In genomic region chr16:54175169-54175551, GRCh38 we compare ENCODE assay signal across 20 cellular contexts.
DNase-seq lines count a peak whose midpoint lies in the region; FAIRE-seq and TF ChIP-seq lines count a peak whose summit lies in the region.
"Had no signal": no experiment of that assay in that cellular context is flagged by ENCODE, and none has a peak within 500 bp of the region (broad histone marks: within the 10 kb centered on the region; RNA-seq: fewer than 3 reads in every experiment).

No MANE protein-coding gene starts in this region.

- H3K9me3 ChIP-seq in Loucy (ENCODE audit: insufficient read depth, low read depth, low read length) (no peaks in the 10 kb centered on the region), osteoblast (ENCODE audit: low read depth, low read length) (no peaks in the 10 kb centered on the region), BE2C (no peaks in the 10 kb centered on the region)
- H3K9me3 ChIP-seq: esophagus squamous epithelium, uterus had no signal

- H3K4me1 ChIP-seq in Loucy (ENCODE audit: insufficient read depth, low read length, poor library complexity, severe bottlenecking) (no peaks in the 10 kb centered on the region), osteoblast (ENCODE audit: insufficient read depth, low read length) (peaks cover 12% of the 10 kb centered on the region), BE2C (peaks cover 26% of the 10 kb centered on the region)
- H3K4me1 ChIP-seq: uterus had no signal

- H3K4me3 ChIP-seq in Loucy (ENCODE audit: low read length, poor library complexity, severe bottlenecking) (no peak overlapping the region), bronchial epithelial cell (ENCODE audit: low read depth, low read length) (no peak overlapping the region), osteoblast (ENCODE audit: insufficient read depth, low read length) (no peak overlapping the region), BE2C (ENCODE audit: low read depth, low read length) (no peak overlapping the region)
- H3K4me3 ChIP-seq: uterus had no signal

- no peaks in the 10 kb centered on the region for H3K27me3 ChIP-seq in Loucy (ENCODE audit: insufficient read depth, low read length, poor library complexity, severe bottlenecking)
- H3K27me3 ChIP-seq in bronchial epithelial cell (ENCODE audit: control insufficient read depth, insufficient read depth, low read length), result no peaks in the 10 kb centered on the region
- H3K27me3 ChIP-seq in osteoblast (ENCODE audit: insufficient read depth, low read length), result peaks cover 6% of the 10 kb centered on the region
- H3K27me3 ChIP-seq in BE2C, result no peaks in the 10 kb centered on the region
- H3K27me3 ChIP-seq: uterus had no signal

- H3K4me2 ChIP-seq in Loucy (ENCODE audit: low read depth, low read length, poor library complexity, severe bottlenecking) (no peak overlapping the region), osteoblast (ENCODE audit: insufficient read depth, low read length) (peak overlapping the region; percentile 59)

- TF ChIP-seq CTCF in Loucy (conservative IDR thresholded peaks at IDR 0.05; ENCODE audit: low read length) (no peak), bronchial epithelial cell (IDR thresholded peaks at IDR 0.05; ENCODE audit: insufficient read depth, low read length, severe bottlenecking) (no peak), osteoblast (IDR thresholded peaks at IDR 0.05; ENCODE audit: extremely low read depth, low read depth, low read length) (no peak), BE2C (IDR thresholded peaks at IDR 0.05; ENCODE audit: low read depth, low read length) (no peak)

- H3K79me2 ChIP-seq in Loucy (ENCODE audit: insufficient read depth, low read length), result no peaks in the 10 kb centered on the region
- H3K79me2 ChIP-seq in osteoblast (ENCODE audit: insufficient read depth, low read length), result no peaks in the 10 kb centered on the region

- no peak overlapping the region for H3K9ac ChIP-seq in Loucy (ENCODE audit: low read depth, low read length, poor library complexity, severe bottlenecking)

- no peaks in the 10 kb centered on the region for H4K20me1 ChIP-seq in Loucy (ENCODE audit: insufficient read depth, low read length, poor library complexity, severe bottlenecking)
- H4K20me1 ChIP-seq in osteoblast (ENCODE audit: insufficient read depth, low read length), result no peaks in the 10 kb centered on the region

- no peaks in the 10 kb centered on the region for H3K9me2 ChIP-seq in Loucy (replicated peaks; ENCODE audit: low read depth, low read length)

- no peak overlapping the region for H3K27ac ChIP-seq in osteoblast (ENCODE audit: low read depth, low read length)
- H3K27ac ChIP-seq: 22Rv1, esophagus squamous epithelium, uterus had no signal

- H2AFZ ChIP-seq in Loucy (ENCODE audit: low read length) (peak overlapping the region; percentile 39; the same call in 1 of the 2 replicates), osteoblast (ENCODE audit: low read length) (peak overlapping the region; percentile 54)

- no peak for FAIRE-seq in bronchial epithelial cell (lab: Jason Lieb, UNC)
- FAIRE-seq: colon, TTC549 had no signal

- peak; percentile 35 for DNase-seq in DMS153 (lab: John Stamatoyannopoulos, UW)
- DNase-seq in DMS153 treated with DMSO at 0.1 percent for 48 hours (lab: John Stamatoyannopoulos, UW; ENCODE audit: unreplicated experiment), result no peak
- peak; percentile 35 for DNase-seq in bronchial epithelial cell (ENCODE audit: low read depth)
- no peak for DNase-seq in osteoblast (ENCODE audit: insufficient read length, low spot score, missing footprints)
- DNase-seq in BE2C, result no peak
- DNase-seq in pons (ENCODE audit: low spot score), result no peak
- DNase-seq in NCI-H1048 (lab: John Stamatoyannopoulos, UW), result no peak
- DNase-seq: activated CD4-positive, alpha-beta T cell treated with anti-CD3 and anti-CD28 coated beads for 4 hours; Calu3; esophagus squamous epithelium; GDM1; kidney glomerular epithelial cell; NCI-H2029; stimulated activated CD8-positive, alpha-beta memory T cell treated with anti-CD3 and anti-CD28 coated beads, Interleukin-4, amount 100 ng/mL, for 48 hours; SW 1271; uterus had no signal

- H3F3A ChIP-seq in Loucy (ENCODE audit: low read depth), result no peaks in the 10 kb centered on the region

- H3K36me3 ChIP-seq in Loucy (ENCODE audit: insufficient read depth, low read length), result no peaks in the 10 kb centered on the region
- H3K36me3 ChIP-seq in bronchial epithelial cell (ENCODE audit: control insufficient read depth, insufficient read depth, low read length), result no peaks in the 10 kb centered on the region
- no peaks in the 10 kb centered on the region for H3K36me3 ChIP-seq in osteoblast (ENCODE audit: insufficient read depth, low read length)
- H3K36me3 ChIP-seq in BE2C, result no peaks in the 10 kb centered on the region
- H3K36me3 ChIP-seq: esophagus squamous epithelium, uterus had no signal

Comparison
In these comparisons a context has a peak if more than half of its experiments do, and no peak if none do; other contexts are left out.
1. DNase-seq: peak in DMS153 (single experiment) and bronchial epithelial cell (single experiment); none in DMS153 treated with DMSO at 0.1 percent for 48 hours (single experiment), osteoblast (single experiment), BE2C (single experiment), pons (single experiment) and NCI-H1048 (single experiment).